Comparison of ENCODE assay signal across 34 cellular contexts in the genomic region with DNA sequence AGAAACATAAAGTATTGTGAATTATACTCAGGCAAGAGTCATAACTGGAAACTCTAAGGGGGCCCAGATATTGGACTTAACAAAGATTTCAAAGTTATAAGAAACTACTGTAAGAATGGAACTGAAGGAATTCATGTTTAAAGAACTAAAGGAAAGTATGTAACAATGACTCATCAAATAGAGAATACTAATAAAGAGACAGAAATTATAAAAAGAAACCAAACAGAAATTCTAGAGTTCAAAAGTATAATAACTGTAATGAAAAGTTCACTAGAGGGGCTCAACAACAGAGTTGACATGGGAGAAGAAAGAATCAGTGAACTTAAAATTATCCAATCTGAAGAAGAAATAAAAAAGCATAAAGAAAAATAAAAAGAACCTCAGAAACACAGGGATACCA. TPM values are rescaled to one million over a fixed set of nuclear protein-coding genes. Genes with fewer than 3 reads are reported as not detected.
DNase-seq lines count a peak whose midpoint lies in the region; ATAC-seq and TF ChIP-seq lines count a peak whose summit lies in the region.
"Had no signal": no experiment of that assay in that cellular context is flagged by ENCODE, and none has a peak within 500 bp of the region (broad histone marks: within the 10 kb centered on the region; RNA-seq: fewer than 3 reads in every experiment).

No MANE protein-coding gene starts in this region.

- peak overlapping the region in 10 of 11 experiments; percentile 64 to 99 (median 98); a peak in 21 of 22 replicates for H3K27ac ChIP-seq in BLaER1 treated with 17β-estradiol and CSF1 and Interleukin-3, amounts not matched to agents 10 nM and 100 nM
- H3K27ac ChIP-seq in VCaP = peak overlapping the region; percentile 34; the same call in 1 of the 2 replicates
- H3K27ac ChIP-seq: ascending aorta, cardiac muscle cell, lower lobe of right lung, sigmoid colon, transverse colon had no signal

- no peak for ATAC-seq in natural killer cell
- ATAC-seq in HG03439 (IDR thresholded peaks at IDR 0.05; ENCODE audit: unreplicated experiment) = no peak
- ATAC-seq: HCT116, PC-3, Right ventricle myocardium inferior, SK-N-SH treated with all-trans-retinoic acid at 6 μM for 48 hours had no signal

- intact Hi-C loops in natural killer cell (cut with micrococcal nuclease) (loop anchor here (1.0 to 10.0 kb wide), 2 partner anchors 45 to 54 kb away; a partner anchor contains a TSS), lower leg skin (cut with DNase I; ENCODE audit: low total_unique reads) (no loop called here)

- peaks cover 22 to 45% (median 43%) of the 10 kb centered on the region in 11 experiments for H3K9me3 ChIP-seq in BLaER1 treated with 17β-estradiol and CSF1 and Interleukin-3, amounts not matched to agents 10 nM and 100 nM (replicated peaks in 1 of 11)

- H3K9me3 Mint-ChIP-seq in natural killer cell = peaks cover 0 to 6% of the 10 kb centered on the region in 2 donors

- no peak for TF ChIP-seq POLR2A in lower leg skin (IDR thresholded peaks at IDR 0.05)

- H3K36me3 ChIP-seq in BLaER1 treated with 17β-estradiol and CSF1 and Interleukin-3, amounts not matched to agents 10 nM and 100 nM = peaks cover 0 to 35% (median 28%) of the 10 kb centered on the region in 11 experiments; a peak in 18 of 22 replicates
- H3K36me3 ChIP-seq: ascending aorta, cardiac muscle cell, lower lobe of right lung, sigmoid colon, transverse colon had no signal

- H3K9ac ChIP-seq in BLaER1 treated with 17β-estradiol and CSF1 and Interleukin-3, amounts not matched to agents 10 nM and 100 nM = peak overlapping the region in 8 of 11 experiments; percentile 65 to 90 (median 72); a peak in 10 of 22 replicates

- H3K4me2 ChIP-seq in BLaER1 treated with 17β-estradiol and CSF1 and Interleukin-3, amounts not matched to agents 10 nM and 100 nM = peak overlapping the region in 10 of 11 experiments; percentile 73 to 93 (median 86); a peak in 18 of 22 replicates

- peaks cover 58 to 68% of the 10 kb centered on the region in 2 donors for H3K4me1 Mint-ChIP-seq in natural killer cell

- DNase-seq in HCEC 1CT = peak; percentile 5
- no peak for DNase-seq in natural killer cell
- no peak for DNase-seq in D341Med (ENCODE audit: low spot score)
- DNase-seq in lower leg skin (ENCODE audit: low spot score in 2 of 2) = no peak
- DNase-seq: activated CD4-positive, alpha-beta memory T cell treated with anti-CD3 and anti-CD28 coated beads for 36 hours; activated CD4-positive, alpha-beta T cell treated with anti-CD3 and anti-CD28 coated beads for 1 hour; activated effector memory CD4-positive, alpha-beta T cell treated with Interleukin-2 at 50 U/mL for 16 hours; activated naive CD8-positive, alpha-beta T cell treated with anti-CD3 and anti-CD28 coated beads, Interleukin-2, amount 10 ng/mL, durations not matched to agents 7 days and 5 days; C1 segment of cervical spinal cord; COR-L47; cortex of kidney; DMS79; GF-D8; kidney glomerular epithelial cell; lower lobe of right lung; naive thymus-derived CD4-positive, alpha-beta T cell; NCI-H1092 treated with DMSO at 0.1 percent for 48 hours; NCI-H1694 treated with DMSO at 0.1 percent for 48 hours; NCI-H2171; NCI-H510A treated with DMSO at 0.1 percent for 48 hours; nucleus accumbens; PC-3; stimulated activated CD4-positive, alpha-beta T cell treated with anti-CD3 and anti-CD28 coated beads, Interleukin-4, amount 100 ng/mL, for 24 hours; transverse colon had no signal

- peaks cover 24% of the 10 kb centered on the region for H3K36me3 Mint-ChIP-seq in natural killer cell

- peaks cover 63 to 68% (median 65%) of the 10 kb centered on the region in 10 experiments for H3K4me1 ChIP-seq in BLaER1 treated with 17β-estradiol and CSF1 and Interleukin-3, amounts not matched to agents 10 nM and 100 nM
- H3K4me1 ChIP-seq: ascending aorta, sigmoid colon had no signal

- no peaks in the 10 kb centered on the region for H3K27me3 ChIP-seq in BLaER1 treated with 17β-estradiol and CSF1 and Interleukin-3, amounts not matched to agents 10 nM and 100 nM
- H3K27me3 ChIP-seq: ascending aorta, cardiac muscle cell, sigmoid colon, transverse colon had no signal

- H4K20me1 ChIP-seq in BLaER1 treated with 17β-estradiol and CSF1 and Interleukin-3, amounts not matched to agents 10 nM and 100 nM = no peaks in the 10 kb centered on the region

- H3K27me3 Mint-ChIP-seq in natural killer cell (ENCODE audit: low read depth in 2 of 2) = no peaks in the 10 kb centered on the region
- H3K27me3 Mint-ChIP-seq: activated CD4-positive, alpha-beta memory T cell treated with anti-CD3 and anti-CD28 coated beads for 36 hours; activated naive CD8-positive, alpha-beta T cell treated with anti-CD3 and anti-CD28 coated beads, Interleukin-2, amount 10 ng/mL, durations not matched to agents 7 days and 5 days; naive thymus-derived CD4-positive, alpha-beta T cell; progenitor cell of endocrine pancreas had no signal

- H3K4me3 ChIP-seq in BLaER1 treated with 17β-estradiol and CSF1 and Interleukin-3, amounts not matched to agents 10 nM and 100 nM = peak overlapping the region in 1 of 10 experiments; percentile 18; a peak in 3 of 20 replicates
- H3K4me3 ChIP-seq in lower leg skin (ENCODE audit: low read depth, poor library complexity, severe bottlenecking) = no peak overlapping the region
- H3K4me3 ChIP-seq: ascending aorta, cardiac muscle cell, lower lobe of right lung, sigmoid colon, transverse colon had no signal

- TF ChIP-seq CTCF in VCaP (conservative IDR thresholded peaks at IDR 0.05) = no peak
- no peak for TF ChIP-seq CTCF in natural killer cell (IDR thresholded peaks at IDR 0.05)
- no peak for TF ChIP-seq CTCF in lower leg skin (IDR thresholded peaks at IDR 0.05)

- H3K4me3 Mint-ChIP-seq in natural killer cell = peak overlapping the region; percentile 80
- H3K4me3 Mint-ChIP-seq: activated CD4-positive, alpha-beta memory T cell treated with anti-CD3 and anti-CD28 coated beads for 36 hours; activated naive CD8-positive, alpha-beta T cell treated with anti-CD3 and anti-CD28 coated beads, Interleukin-2, amount 10 ng/mL, durations not matched to agents 7 days and 5 days had no signal

- peak overlapping the region; percentile 95 to 98 for H3K27ac Mint-ChIP-seq in natural killer cell
- H3K27ac Mint-ChIP-seq: activated CD4-positive, alpha-beta memory T cell treated with anti-CD3 and anti-CD28 coated beads for 36 hours; activated naive CD8-positive, alpha-beta T cell treated with anti-CD3 and anti-CD28 coated beads, Interleukin-2, amount 10 ng/mL, durations not matched to agents 7 days and 5 days; progenitor cell of endocrine pancreas had no signal

RNA-seq across cellular contexts. Expression of a gene that starts 55.4 kb away (rescaled TPM):
- total RNA-seq in natural killer cell = 10 to 100 TPM; 28.0 to 52.4 (median 38.3) TPM
- total RNA-seq in lower leg skin = 10 to 100 TPM; 13.1 to 25.1 (median 18.5) TPM
